ENCODE assay signal across 9 cellular contexts in the genomic region with DNA sequence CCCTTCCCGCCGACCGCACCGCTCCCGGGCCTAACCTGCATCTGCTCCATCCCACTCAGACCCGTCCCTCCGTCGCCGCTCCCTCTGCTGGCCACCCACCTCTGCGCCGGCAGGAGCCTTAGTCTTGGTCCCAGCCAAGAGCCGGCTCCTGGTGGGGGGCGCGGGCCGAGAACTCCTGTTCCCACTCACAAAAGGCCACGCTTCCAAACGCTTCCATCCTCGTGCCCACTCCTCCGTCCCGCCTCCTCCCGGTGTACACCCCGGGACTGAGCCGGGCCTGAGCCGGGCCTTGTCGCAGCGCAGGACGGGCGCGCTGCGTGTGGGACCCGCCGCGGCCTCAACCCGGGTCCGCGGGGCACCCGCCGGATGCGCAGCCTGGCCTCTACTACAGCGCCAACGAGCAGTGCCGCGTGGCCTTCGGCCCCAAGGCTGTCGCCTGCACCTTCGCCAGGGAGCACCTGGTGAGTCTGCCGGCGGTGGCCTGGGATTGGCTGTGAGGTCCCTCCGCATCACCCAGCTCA. TPM values are rescaled to one million over a fixed set of nuclear protein-coding genes. Genes with fewer than 3 reads are reported as not detected.
DNase-seq lines count a peak whose midpoint lies in the region; ATAC-seq and TF ChIP-seq lines count a peak whose summit lies in the region.
"Had no signal": no experiment of that assay in that cellular context is flagged by ENCODE, and none has a peak within 500 bp of the region (broad histone marks: within the 10 kb centered on the region; RNA-seq: fewer than 3 reads in every experiment).

No MANE protein-coding gene starts in this region.

- no peak overlapping the region for H3K4me2 ChIP-seq in Karpas-422 (ENCODE audit: low read depth, low read length, poor library complexity, severe bottlenecking)

- no peaks in the 10 kb centered on the region for H3K79me2 ChIP-seq in Karpas-422 (ENCODE audit: low read length)

- H3K4me1 ChIP-seq in heart left ventricle = peaks cover 0 to 16% (median 0%) of the 10 kb centered on the region in 12 donors
- H3K4me1 ChIP-seq in Karpas-422 (ENCODE audit: low read length) = no peaks in the 10 kb centered on the region

- no peaks in the 10 kb centered on the region for H3K27me3 ChIP-seq in WERI-Rb-1 (ENCODE audit: insufficient read depth, low read depth, severe bottlenecking)
- H3K27me3 ChIP-seq in heart left ventricle = peaks cover 0 to 42% (median 27%) of the 10 kb centered on the region in 9 donors
- no peaks in the 10 kb centered on the region for H3K27me3 ChIP-seq in Karpas-422 (ENCODE audit: low read length)

- DNase-seq in NCI-H82 (lab: John Stamatoyannopoulos, UW) (peak; percentile 69), NCI-H82 treated with DMSO at 0.1 percent for 48 hours (lab: John Stamatoyannopoulos, UW; ENCODE audit: unreplicated experiment) (no peak), WERI-Rb-1 (peak; percentile 48), heart left ventricle (peak in 2 of 5 donors; percentile 26 to 33), Karpas-422 (no peak), midbrain (lab: John Stamatoyannopoulos, UW) (no peak), UCSD-AML1 (lab: John Stamatoyannopoulos, UW; ENCODE audit: unreplicated experiment) (no peak)
- peak; percentile 28 to 37 for DNase-seq in stimulated activated CD4-positive, alpha-beta T cell treated with anti-CD3 and anti-CD28 coated beads, Interleukin-2, amount 100 ng/mL, for 24 hours

- no peak for TF ChIP-seq POLR2A in heart left ventricle (IDR thresholded peaks at IDR 0.05)

- WGBS in heart left ventricle, 4 donors = 9 to 24% (median 19%) methylated on average over 22 to 49 of the region's 49 CpGs

- H3K27ac ChIP-seq in WERI-Rb-1 = no peak overlapping the region
- H3K27ac ChIP-seq in heart left ventricle = no peak overlapping the region
- no peak overlapping the region for H3K27ac ChIP-seq in Karpas-422 (ENCODE audit: low read length)

- intact Hi-C loops in heart left ventricle (cut with DNase I) = no loop called here

- H3K9me2 ChIP-seq in Karpas-422 (replicated peaks; ENCODE audit: insufficient read depth, low read length) = no peaks in the 10 kb centered on the region

- TF ChIP-seq CTCF in WERI-Rb-1 (IDR thresholded peaks at IDR 0.05; ENCODE audit: low read depth, low read length) = peak; percentile 33; the same call in 1 of the 2 replicates
- peak in 9 of 12 donors; percentile 8 to 41 (median 20) for TF ChIP-seq CTCF in heart left ventricle (IDR thresholded peaks at IDR 0.05)

- H3K36me3 ChIP-seq in WERI-Rb-1 (no peaks in the 10 kb centered on the region), heart left ventricle (no peaks in the 10 kb centered on the region), Karpas-422 (ENCODE audit: insufficient read depth, low read length) (no peaks in the 10 kb centered on the region)

- H2AFZ ChIP-seq in Karpas-422 (ENCODE audit: low read length) = no peak overlapping the region

- H3K4me3 ChIP-seq in WERI-Rb-1 (ENCODE audit: low read depth, low read length) (no peak overlapping the region), heart left ventricle (no peak overlapping the region), Karpas-422 (ENCODE audit: low read length) (no peak overlapping the region)

- H3K9ac ChIP-seq in Karpas-422 (ENCODE audit: low read length) = no peak overlapping the region

- H3K9me3 ChIP-seq in WERI-Rb-1 (ENCODE audit: severe bottlenecking) (no peaks in the 10 kb centered on the region), heart left ventricle (no peaks in the 10 kb centered on the region), Karpas-422 (ENCODE audit: low read length) (no peaks in the 10 kb centered on the region)

- ATAC-seq in heart left ventricle = peak in 3 of 4 donors; percentile 35 to 75 (median 44)

- H4K20me1 ChIP-seq in Karpas-422 (ENCODE audit: insufficient read depth, low read depth, low read length) = no peaks in the 10 kb centered on the region

RNA-seq across cellular contexts. Expression of gene ADAMTS13, which starts 7.5 kb away (rescaled TPM):
- total RNA-seq in heart left ventricle = 1 to 10 TPM; 1.0 to 3.7 (median 2.7) TPM
- 1 to 10 TPM in 1 of 2 donors, under 1 TPM in 1; 0.64 to 5.8 TPM for polyA plus RNA-seq in heart left ventricle
- total RNA-seq in Karpas-422 (2014; rRNA removed; shearing (Covaris generic); ENCODE audit: low replicate concordance) = 0.34 and 1.3 TPM in 2 replicates
- polyA plus RNA-seq: CD4-positive, alpha-beta memory T cell had no signal

RNA-seq across cellular contexts. Expression of gene REXO4, which starts 11.9 kb away (rescaled TPM):
- 10 to 100 TPM in 8 of 9 donors, 1 to 10 TPM in 1; 9.6 to 21.5 (median 13.7) TPM for total RNA-seq in heart left ventricle
- 10 to 100 TPM; 10.7 to 30.6 TPM for polyA plus RNA-seq in heart left ventricle
- total RNA-seq in Karpas-422 (2014; rRNA removed; shearing (Covaris generic); ENCODE audit: low replicate concordance) = 10.5 and 41.9 TPM in 2 replicates

RNA-seq across cellular contexts. Expression of gene CACFD1, which starts 30.1 kb away (rescaled TPM):
- 10 to 100 TPM in 7 of 9 donors, 1 to 10 TPM in 2; 8.0 to 15.3 (median 11.6) TPM for total RNA-seq in heart left ventricle
- polyA plus RNA-seq in heart left ventricle = 10 to 100 TPM; 10.9 to 21.9 TPM
- 4.5 and 15.3 TPM in 2 replicates for total RNA-seq in Karpas-422 (2014; rRNA removed; shearing (Covaris generic); ENCODE audit: low replicate concordance)

RNA-seq across cellular contexts. Expression of gene SLC2A6, which starts 49.2 kb away (rescaled TPM):
- 10 to 100 TPM in 1 of 9 donors, 1 to 10 TPM in 8; 1.8 to 10.4 (median 3.2) TPM for total RNA-seq in heart left ventricle
- 1 to 10 TPM; 2.7 to 4.9 TPM for polyA plus RNA-seq in heart left ventricle
- 10.6 and 32.0 TPM in 2 replicates for total RNA-seq in Karpas-422 (2014; rRNA removed; shearing (Covaris generic); ENCODE audit: low replicate concordance)

RNA-seq across cellular contexts. Expression of gene STKLD1, which starts 53.5 kb away (rescaled TPM):
- under 1 TPM in 7 of 9 donors, not detected in 2; 0.40 to 0.91 (median 0.52) TPM for total RNA-seq in heart left ventricle
- polyA plus RNA-seq in heart left ventricle = under 1 TPM; 0.25 to 0.46 TPM
- total RNA-seq in Karpas-422 (2014; rRNA removed; shearing (Covaris generic); ENCODE audit: low replicate concordance) = 0.93 and 0.97 TPM in 2 replicates

Comparison
In these comparisons a context has a peak if more than half of its experiments do, and no peak if none do; other contexts are left out.
1. DNase-seq: peak in NCI-H82 (single experiment), WERI-Rb-1 (single experiment) and stimulated activated CD4-positive, alpha-beta T cell treated with anti-CD3 and anti-CD28 coated beads, Interleukin-2, amount 100 ng/mL, for 24 hours (2 of 2); none in NCI-H82 treated with DMSO at 0.1 percent for 48 hours (single experiment), Karpas-422 (single experiment), midbrain (single experiment) and UCSD-AML1 (single experiment).